10 cellular contexts compared by ENCODE assay signal in genomic region chr3:63914312-63914711, GRCh38. TPM values are rescaled to one million over a fixed set of nuclear protein-coding genes. Genes with fewer than 3 reads are reported as not detected.
DNase-seq lines count a peak whose midpoint lies in the region; ATAC-seq and TF ChIP-seq lines count a peak whose summit lies in the region.
"Had no signal": no experiment of that assay in that cellular context is flagged by ENCODE, and none has a peak within 500 bp of the region (broad histone marks: within the 10 kb centered on the region; RNA-seq: fewer than 3 reads in every experiment).

No MANE protein-coding gene starts in this region.

- intact Hi-C loops in esophagus squamous epithelium (cut with DNase I) (loop anchor here (10.0 kb wide), 1 partner anchor 80 kb away; no protein-coding TSS in a partner anchor), prostate gland (cut with DNase I) (loop anchor here (5.0 kb wide), 2 partner anchors 48 to 78 kb away; no protein-coding TSS in a partner anchor)

- H3K4me1 ChIP-seq in esophagus squamous epithelium, result peaks cover 13 to 53% (median 21%) of the 10 kb centered on the region in 3 donors
- peaks cover 3% of the 10 kb centered on the region for H3K4me1 ChIP-seq in prostate gland (replicated peaks)

- DNase-seq in EL (peak; percentile 34), RPMI8226 (peak; percentile 79), esophagus squamous epithelium (lab: John Stamatoyannopoulos, UW) (no peak), prostate gland (ENCODE audit: low spot score) (peak; percentile 72), H7 (no peak)
- no peak for DNase-seq in stimulated activated CD4-positive, alpha-beta T cell treated with anti-CD3 and anti-CD28 coated beads, Interleukin-2, amount 100 ng/mL, for 24 hours
- DNase-seq: activated CD8-positive, alpha-beta memory T cell treated with anti-CD3 and anti-CD28 coated beads, Interleukin-2, amount 50 U/mL, for 48 hours; NCI-H2171 treated with DMSO at 0.1 percent for 48 hours had no signal

- H3K9me3 ChIP-seq in esophagus squamous epithelium (no peaks in the 10 kb centered on the region), prostate gland (no peaks in the 10 kb centered on the region)

- H3K4me3 ChIP-seq in esophagus squamous epithelium (peak overlapping the region in 3 of 4 donors; percentile 24 to 97 (median 96)), prostate gland (no peak overlapping the region), H7 (ENCODE audit: insufficient read depth, low read depth, low read length) (no peak overlapping the region)

- ATAC-seq in HG02981 (IDR thresholded peaks at IDR 0.05; ENCODE audit: unreplicated experiment), result no peak
- no peak for ATAC-seq in GM21619 (IDR thresholded peaks at IDR 0.05; ENCODE audit: unreplicated experiment)

- H3K36me3 ChIP-seq in esophagus squamous epithelium (peaks cover 0 to 45% (median 5%) of the 10 kb centered on the region in 3 donors), prostate gland (no peaks in the 10 kb centered on the region), H7 (replicated peaks; ENCODE audit: control insufficient read depth, insufficient read depth, low read length) (no peaks in the 10 kb centered on the region; the same call in none of the 2 replicates)

- H3K27ac ChIP-seq in esophagus squamous epithelium (peak overlapping the region; percentile 91 to 100 (median 100)), prostate gland (peak overlapping the region; percentile 93 to 98)

- TF ChIP-seq CTCF in esophagus squamous epithelium (IDR thresholded peaks at IDR 0.05), result no peak
- peak in 1 of 4 experiments; percentile 3 for TF ChIP-seq CTCF in prostate gland (IDR thresholded peaks at IDR 0.05)

- no peak for TF ChIP-seq POLR2A in esophagus squamous epithelium (IDR thresholded peaks at IDR 0.05)
- TF ChIP-seq POLR2A in prostate gland (IDR thresholded peaks at IDR 0.05), result no peak

- WGBS in esophagus squamous epithelium, 2 donors, result 20 to 35% methylated on average over 5 of the region's 5 CpGs
- 36% methylated on average over 5 of the region's 5 CpGs for WGBS in prostate gland

- no peaks in the 10 kb centered on the region for H3K27me3 ChIP-seq in esophagus squamous epithelium
- H3K27me3 ChIP-seq in prostate gland (replicated peaks; ENCODE audit: insufficient read depth), result no peaks in the 10 kb centered on the region
- H3K27me3 ChIP-seq in H7 (ENCODE audit: control insufficient read depth, insufficient read depth, low read length), result no peaks in the 10 kb centered on the region

RNA-seq across cellular contexts. Expression of gene SCAANT1, which starts 2.1 kb away (rescaled TPM):
- total RNA-seq in esophagus squamous epithelium (not detected), prostate gland (not detected)
- not detected in 2 replicates for total RNA-seq in H7 (2014; rRNA removed; shearing (Covaris generic))

RNA-seq across cellular contexts. Expression of gene ATXN7, which starts 50.6 kb away (rescaled TPM):
- 10 to 100 TPM in 3 of 4 donors, 1 to 10 TPM in 1; 6.1 to 28.2 (median 20.2) TPM for total RNA-seq in esophagus squamous epithelium
- total RNA-seq in prostate gland, result 10 to 100 TPM; 18.0 to 30.8 TPM
- total RNA-seq in H7 (2014; rRNA removed; shearing (Covaris generic)), result 5.2 and 6.8 TPM in 2 replicates

RNA-seq across cellular contexts. Expression of gene THOC7, which starts 50.7 kb away (rescaled TPM):
- 10 to 100 TPM; 50.9 to 86.9 (median 75.9) TPM for total RNA-seq in esophagus squamous epithelium
- total RNA-seq in prostate gland, result 10 to 100 TPM; 24.4 to 55.9 TPM
- total RNA-seq in H7 (2014; rRNA removed; shearing (Covaris generic)), result 52.0 and 60.9 TPM in 2 replicates

Comparison
In these comparisons a context has a peak if more than half of its experiments do, and no peak if none do; other contexts are left out.
1. DNase-seq: peak in EL (single experiment), RPMI8226 (single experiment) and prostate gland (single experiment); none in esophagus squamous epithelium (single experiment), H7 (single experiment) and stimulated activated CD4-positive, alpha-beta T cell treated with anti-CD3 and anti-CD28 coated beads, Interleukin-2, amount 100 ng/mL, for 24 hours (0 of 2).
2. H3K4me3 ChIP-seq: peak in esophagus squamous epithelium (3 of 4); none in prostate gland (0 of 2) and H7 (single experiment).